9 cellular contexts compared by ENCODE assay signal in the genomic region with DNA sequence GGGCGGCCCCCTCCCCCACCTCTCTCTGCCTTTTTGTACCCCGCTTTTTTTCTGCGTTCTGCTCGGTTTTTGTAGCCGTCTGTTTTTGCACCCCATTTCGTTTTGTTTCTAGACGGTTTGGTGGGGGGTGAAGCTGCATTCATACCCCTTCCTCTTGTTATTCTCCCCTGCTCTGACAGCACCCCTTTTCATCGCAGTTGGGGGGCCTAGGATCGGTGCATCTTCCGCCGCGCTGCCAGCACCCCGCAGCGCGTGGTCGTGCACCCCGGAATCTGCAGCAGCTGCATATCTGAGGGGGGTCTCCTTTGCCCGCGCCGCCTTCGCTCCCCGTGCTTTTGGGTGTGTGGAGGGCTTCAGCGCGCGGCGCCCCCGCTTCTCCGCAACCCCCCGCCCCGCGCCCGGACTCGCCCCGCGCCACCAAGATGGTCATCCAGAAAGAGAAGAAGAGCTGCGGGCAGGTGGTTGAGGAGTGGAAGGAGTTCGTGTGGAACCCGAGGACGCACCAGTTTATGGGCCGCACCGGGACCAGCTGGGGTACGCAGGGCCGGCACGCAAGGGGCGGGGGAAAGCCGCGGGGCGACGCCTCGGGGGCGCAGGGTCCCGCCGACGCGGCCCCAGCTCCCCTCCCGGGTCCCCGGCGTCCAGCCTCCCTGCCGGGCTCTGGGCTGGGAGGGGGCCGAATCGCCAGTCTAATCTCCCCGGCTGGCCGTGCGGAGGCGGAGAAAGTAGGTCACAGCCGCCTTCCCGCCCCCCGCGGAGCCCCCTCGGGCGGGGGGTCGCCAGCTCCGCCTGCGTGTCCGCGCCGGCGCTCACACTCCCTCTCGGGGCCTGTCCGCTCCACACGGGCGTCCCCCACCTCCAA. TPM values are rescaled to one million over a fixed set of nuclear protein-coding genes. Genes with fewer than 3 reads are reported as not detected.
DNase-seq lines count a peak whose midpoint lies in the region; ATAC-seq, FAIRE-seq and TF ChIP-seq lines count a peak whose summit lies in the region.
"Had no signal": no experiment of that assay in that cellular context is flagged by ENCODE, and none has a peak within 500 bp of the region (broad histone marks: within the 10 kb centered on the region; RNA-seq: fewer than 3 reads in every experiment).

No MANE protein-coding gene starts in this region.

- no peak for DNase-seq in BJ (ENCODE audit: low read depth)
- peak; percentile 38 for DNase-seq in NCI-H69 (lab: John Stamatoyannopoulos, UW)
- DNase-seq in H1 (ENCODE audit: low read depth in 1 of 2, low spot score in 2 of 2), result peak in 1 of 2 experiments; percentile 63
- DNase-seq in natural killer cell treated with Interleukin-12 subunit alpha and Interleukin-12 subunit beta and Interleukin-15 and Interleukin-18, amount 100 ng/mL, for 72 hours (ENCODE audit: low spot score), result no peak
- no peak for DNase-seq in GM19239 (ENCODE audit: insufficient read length, low spot score)
- no peak for DNase-seq in HPDE6-E6E7 (ENCODE audit: extremely low spot score)

- H3K4me3 ChIP-seq in BJ (ENCODE audit: low read depth, low read length), result peak overlapping the region; percentile 31; the same call in 1 of the 2 replicates
- H3K4me3 ChIP-seq in H1 (ENCODE audit: extremely low read depth in 1 of 4, insufficient read depth in 2 of 4, low read depth in 3 of 4, low read length in 4 of 4), result peak overlapping the region; percentile 43 to 87 (median 63)

- no peaks in the 10 kb centered on the region for H3K36me3 Mint-ChIP-seq in natural killer cell treated with Interleukin-12 subunit alpha and Interleukin-12 subunit beta and Interleukin-15 and Interleukin-18, amount 100 ng/mL, for 72 hours

- H2BK15ac ChIP-seq in H1 (ENCODE audit: low read length), result no peak overlapping the region

- H3K4me3 Mint-ChIP-seq in natural killer cell treated with Interleukin-12 subunit alpha and Interleukin-12 subunit beta and Interleukin-15 and Interleukin-18, amount 100 ng/mL, for 72 hours, result peak overlapping the region; percentile 90

- no peak overlapping the region for H2BK120ac ChIP-seq in H1 (replicated peaks; ENCODE audit: low read depth, low read length)

- H3K27me3 Mint-ChIP-seq in natural killer cell treated with Interleukin-12 subunit alpha and Interleukin-12 subunit beta and Interleukin-15 and Interleukin-18, amount 100 ng/mL, for 72 hours, result peaks cover 22 to 36% of the 10 kb centered on the region in 2 donors

- H3K9me3 ChIP-seq in H1 (ENCODE audit: insufficient read depth in 2 of 2, low read depth in 1 of 2, low read length in 1 of 2), result no peaks in the 10 kb centered on the region

- H3K56ac ChIP-seq in H1 (replicated peaks; ENCODE audit: insufficient read length, low read depth, low read length), result no peak overlapping the region

- no peak overlapping the region for H3K27ac ChIP-seq in H1 (ENCODE audit: low read depth, low read length)
- H3K27ac ChIP-seq: VCaP had no signal

- H3K23ac ChIP-seq in H1 (ENCODE audit: insufficient read length), result no peak overlapping the region

- no peak for ATAC-seq in natural killer cell treated with Interleukin-12 subunit alpha and Interleukin-12 subunit beta and Interleukin-15 and Interleukin-18, amount 100 ng/mL, for 72 hours
- ATAC-seq in HG03460 (IDR thresholded peaks at IDR 0.05; ENCODE audit: unreplicated experiment) (no peak), GM19452 (IDR thresholded peaks at IDR 0.05; ENCODE audit: unreplicated experiment) (no peak)

- H2AK5ac ChIP-seq in H1 (ENCODE audit: low read depth, low read length), result no peak overlapping the region

- H3K79me1 ChIP-seq in H1 (ENCODE audit: low read depth, low read length), result no peaks in the 10 kb centered on the region

- peaks cover 2 to 15% (median 9%) of the 10 kb centered on the region in 4 experiments; a peak in 6 of 7 replicates for H3K4me1 ChIP-seq in H1 (replicated peaks in 1 of 4; ENCODE audit: control insufficient read depth in 3 of 4, insufficient read depth in 4 of 4, low read length in 3 of 4)

- H3K79me2 ChIP-seq in H1 (ENCODE audit: control insufficient read depth in 1 of 2, insufficient read depth in 2 of 2, low read length in 2 of 2), result no peaks in the 10 kb centered on the region

- H3K4me2 ChIP-seq in H1 (ENCODE audit: insufficient read depth in 1 of 2, low read depth in 2 of 2, low read length in 2 of 2), result peak overlapping the region; percentile 91 to 99

- H3K14ac ChIP-seq in H1 (ENCODE audit: insufficient read length), result no peak overlapping the region

- no peak overlapping the region for H2BK12ac ChIP-seq in H1 (ENCODE audit: low read depth, low read length)

- no peak for TF ChIP-seq POLR2A in H1 (IDR thresholded peaks at IDR 0.05; ENCODE audit: control extremely low read depth in 1 of 2, low read depth in 2 of 2, low read length in 2 of 2)

- H3K18ac ChIP-seq in H1 (ENCODE audit: extremely low read depth, low read length), result no peak overlapping the region; the same call in 1 of the 2 replicates

- peak overlapping the region in 1 of 4 experiments; percentile 13; a peak in 4 of 7 replicates for H3K9ac ChIP-seq in H1 (replicated peaks in 1 of 4; ENCODE audit: extremely low read depth in 1 of 4, low read depth in 3 of 4, low read length in 3 of 4)

- 1% methylated on average over 33 of the region's 82 CpGs; no CpG with 5 or more reads in 1 of the 2 experiments for WGBS in H1 (ENCODE audit: extremely low coverage in 1 of 2, insufficient coverage in 1 of 2, insufficient read length in 1 of 2, insufficient replicate concordance in 2 of 2, low coverage in 1 of 2, low lambda C conversion rate in 2 of 2, missing lambda C conversion rate in 1 of 2), 2 experiments

- H3K27me3 ChIP-seq in BJ (ENCODE audit: control insufficient read depth, insufficient read depth, low read length), result peaks cover 45% of the 10 kb centered on the region
- peaks cover 0 to 13% (median 4%) of the 10 kb centered on the region in 4 experiments; a peak in 4 of 7 replicates for H3K27me3 ChIP-seq in H1 (replicated peaks in 1 of 4; ENCODE audit: control insufficient read depth in 3 of 4, extremely low read depth in 1 of 4, insufficient read depth in 3 of 4, low read length in 3 of 4)

- H3K9me3 Mint-ChIP-seq in natural killer cell treated with Interleukin-12 subunit alpha and Interleukin-12 subunit beta and Interleukin-15 and Interleukin-18, amount 100 ng/mL, for 72 hours, result no peaks in the 10 kb centered on the region

- no peak overlapping the region for H3K27ac Mint-ChIP-seq in natural killer cell treated with Interleukin-12 subunit alpha and Interleukin-12 subunit beta and Interleukin-15 and Interleukin-18, amount 100 ng/mL, for 72 hours

- peaks cover 15% of the 10 kb centered on the region for H3K23me2 ChIP-seq in H1 (ENCODE audit: low read depth, low read length)

- TF ChIP-seq EP300 in H1 (IDR thresholded peaks at IDR 0.05; ENCODE audit: borderline replicate concordance in 1 of 2, low read depth in 2 of 2, low read length in 2 of 2), result no peak

- no peak overlapping the region for H2BK20ac ChIP-seq in H1 (ENCODE audit: low read length)

- no peaks in the 10 kb centered on the region for H3K36me3 ChIP-seq in BJ (ENCODE audit: control insufficient read depth, insufficient read depth, low read length)
- H3K36me3 ChIP-seq in H1 (ENCODE audit: control insufficient read depth in 2 of 4, insufficient read depth in 4 of 4, low read length in 3 of 4), result no peaks in the 10 kb centered on the region; a peak in 2 of 8 replicates

- CTCF ChIA-PET in BJ (lab: Yijun Ruan, JAX), result interaction anchor here (1.0 to 2.5 kb wide), 4 partner anchors 10 to 36 kb away, joined by 5 to 26 read pairs (median 5); partner anchors contain the start of gene TP53
- CTCF ChIA-PET in H1 (lab: Charles Lee; ENCODE audit: partially characterized antibody), result interaction anchor here (0.6 to 18.2 kb wide), 17 partner anchors 10 to 471 kb away, joined by 3 to 211 read pairs (median 4); partner anchors contain the start of genes CHD3, FXR2, SAT2 and SHBG

- H2BK5ac ChIP-seq in H1 (ENCODE audit: low read depth, low read length), result no peak overlapping the region

- FAIRE-seq in H1 (lab: Jason Lieb, UNC) (no peak), GM19239 (lab: Jason Lieb, UNC) (no peak)

- H2AFZ ChIP-seq in H1 (ENCODE audit: low read length), result no peak overlapping the region; the same call in 1 of the 2 replicates

- no peak overlapping the region for H4K8ac ChIP-seq in H1 (ENCODE audit: extremely low read depth, insufficient read depth, low read length)

- H3K4ac ChIP-seq in H1 (replicated peaks; ENCODE audit: insufficient read length, low read depth, low read length), result no peak overlapping the region

- no peak for TF ChIP-seq RAD21 in H1 (IDR thresholded peaks at IDR 0.05 in 1 of 2, conservative IDR thresholded peaks at IDR 0.05 in 1 of 2; ENCODE audit: low read depth in 2 of 2, low read length in 2 of 2)

- peaks cover 15 to 16% of the 10 kb centered on the region in 2 donors for H3K4me1 Mint-ChIP-seq in natural killer cell treated with Interleukin-12 subunit alpha and Interleukin-12 subunit beta and Interleukin-15 and Interleukin-18, amount 100 ng/mL, for 72 hours (ENCODE audit: low read depth in 2 of 2)

- peaks cover 0 to 3% of the 10 kb centered on the region in 2 experiments for H4K20me1 ChIP-seq in H1 (replicated peaks in 1 of 2; ENCODE audit: control insufficient read depth in 1 of 2, insufficient read depth in 2 of 2, low read length in 2 of 2)

- H4K91ac ChIP-seq in H1 (replicated peaks; ENCODE audit: insufficient read length, low read length), result no peak overlapping the region

- H4K5ac ChIP-seq in H1 (ENCODE audit: insufficient read length, low read depth, low read length), result no peak overlapping the region

- POLR2A ChIA-PET in BJ (lab: Charles Lee) (no interaction called here), H1 (lab: Charles Lee; ENCODE audit: partially characterized antibody) (interaction anchor here (0.6 to 79.4 kb wide), 16 partner anchors 11 to 522 kb away, joined by 3 to 2272 read pairs (median 6); partner anchors contain the start of genes ATP1B2, CD68, DNAH2 and FXR2)

- TF ChIP-seq CTCF in BJ (IDR thresholded peaks at IDR 0.05; ENCODE audit: insufficient read depth, low read depth, low read length) (no peak), H1 (IDR thresholded peaks at IDR 0.05; ENCODE audit: control extremely low read depth in 1 of 3, insufficient read depth in 1 of 3, low read depth in 1 of 3, low read length in 3 of 3) (no peak)

RNA-seq across cellular contexts. Expression of gene ATP1B2, which starts 0.6 kb away (rescaled TPM):
- polyA plus RNA-seq in BJ (2011; rRNA removed) (not detected in 2 replicates), H1 (2011; rRNA removed) (9.1 and 12.6 TPM in 2 replicates)
- not detected in 2 replicates for polyA minus RNA-seq in BJ (2011; rRNA and poly(A)+ RNA removed)
- total RNA-seq in H1 (2021; fragmentation: NEBNext Ultra II Directional; extraction: Animal tissue kit (Norgen Biotek cat#: 25700)), result 19.8 and 21.0 TPM in 2 replicates
- 4.0 TPM for polyA plus RNA-seq in H1 (2011; cell fraction: cytosol; rRNA removed)
- 10.8 TPM for polyA plus RNA-seq in H1 (2011; cell fraction: nucleus; rRNA removed)
- 14.7 to 25.4 TPM (median 20.2 TPM) in 4 replicates for polyA plus RNA-seq in H1 (2012, experiment 1 of 2)
- polyA plus RNA-seq in H1 (2012, experiment 2 of 2), result 18.6 TPM
- polyA plus RNA-seq in H1 (2013, experiment 1 of 2), result 36.4 TPM
- 38.8 TPM for polyA plus RNA-seq in H1 (2013, experiment 2 of 2)
- 12.0 and 12.6 TPM in 2 replicates for polyA minus RNA-seq in H1 (2011; rRNA and poly(A)+ RNA removed)
- 19.2 TPM for polyA minus RNA-seq in H1 (2011; cell fraction: cytosol; rRNA and poly(A)+ RNA removed)
- 9.9 TPM for polyA minus RNA-seq in H1 (2011; cell fraction: nucleus; rRNA and poly(A)+ RNA removed)
- total RNA-seq in natural killer cell treated with Interleukin-12 subunit alpha and Interleukin-12 subunit beta and Interleukin-15 and Interleukin-18, amount 100 ng/mL, for 72 hours, result under 1 TPM in 1 of 2 donors, not detected in 1; 0.25 TPM

RNA-seq across cellular contexts. Expression of gene SHBG, which starts 21.4 kb away (rescaled TPM):
- 0.85 and 1.2 TPM in 2 replicates for polyA plus RNA-seq in BJ (2011; rRNA removed)
- polyA minus RNA-seq in BJ (2011; rRNA and poly(A)+ RNA removed), result 0.57 TPM in 1 of 2 replicates, not detected in the other
- total RNA-seq in H1 (2021; fragmentation: NEBNext Ultra II Directional; extraction: Animal tissue kit (Norgen Biotek cat#: 25700)), result 0.69 and 1.2 TPM in 2 replicates
- 1.1 and 1.3 TPM in 2 replicates for polyA plus RNA-seq in H1 (2011; rRNA removed)
- 1.2 TPM for polyA plus RNA-seq in H1 (2011; cell fraction: cytosol; rRNA removed)
- polyA plus RNA-seq in H1 (2011; cell fraction: nucleus; rRNA removed), result 2.9 TPM
- polyA plus RNA-seq in H1 (2012, experiment 1 of 2), result 0.87 to 1.8 TPM (median 1.3 TPM) in 4 replicates
- 2.1 TPM for polyA plus RNA-seq in H1 (2012, experiment 2 of 2)
- polyA plus RNA-seq in H1 (2013, experiment 1 of 2), result 0.49 TPM
- polyA plus RNA-seq in H1 (2013, experiment 2 of 2), result 0.66 TPM
- polyA minus RNA-seq in H1 (2011; rRNA and poly(A)+ RNA removed), result 1.3 and 1.6 TPM in 2 replicates
- not detected for polyA minus RNA-seq in H1 (2011; cell fraction: cytosol; rRNA and poly(A)+ RNA removed)
- 0.70 TPM for polyA minus RNA-seq in H1 (2011; cell fraction: nucleus; rRNA and poly(A)+ RNA removed)
- not detected for total RNA-seq in natural killer cell treated with Interleukin-12 subunit alpha and Interleukin-12 subunit beta and Interleukin-15 and Interleukin-18, amount 100 ng/mL, for 72 hours

RNA-seq across cellular contexts. Expression of gene SAT2, which starts 23.7 kb away (rescaled TPM):
- polyA plus RNA-seq in BJ (2011; rRNA removed) (33.9 and 37.4 TPM in 2 replicates), H1 (2011; rRNA removed) (36.4 and 36.5 TPM in 2 replicates)
- 2.7 and 7.5 TPM in 2 replicates for polyA minus RNA-seq in BJ (2011; rRNA and poly(A)+ RNA removed)
- total RNA-seq in H1 (2021; fragmentation: NEBNext Ultra II Directional; extraction: Animal tissue kit (Norgen Biotek cat#: 25700)), result 72.3 and 75.3 TPM in 2 replicates
- 46.4 TPM for polyA plus RNA-seq in H1 (2011; cell fraction: cytosol; rRNA removed)
- 63.4 TPM for polyA plus RNA-seq in H1 (2011; cell fraction: nucleus; rRNA removed)
- 98.6 to 121 TPM (median 104 TPM) in 4 replicates for polyA plus RNA-seq in H1 (2012, experiment 1 of 2)
- polyA plus RNA-seq in H1 (2012, experiment 2 of 2), result 96.8 TPM
- 77.9 TPM for polyA plus RNA-seq in H1 (2013, experiment 1 of 2)
- 70.6 TPM for polyA plus RNA-seq in H1 (2013, experiment 2 of 2)
- 11.9 and 15.4 TPM in 2 replicates for polyA minus RNA-seq in H1 (2011; rRNA and poly(A)+ RNA removed)
- polyA minus RNA-seq in H1 (2011; cell fraction: cytosol; rRNA and poly(A)+ RNA removed), result 14.3 TPM
- 9.5 TPM for polyA minus RNA-seq in H1 (2011; cell fraction: nucleus; rRNA and poly(A)+ RNA removed)
- 10 to 100 TPM; 32.8 to 41.1 TPM for total RNA-seq in natural killer cell treated with Interleukin-12 subunit alpha and Interleukin-12 subunit beta and Interleukin-15 and Interleukin-18, amount 100 ng/mL, for 72 hours

RNA-seq across cellular contexts. Expression of gene TP53, which starts 36.0 kb away (rescaled TPM):
- polyA plus RNA-seq in BJ (2011; rRNA removed), result 27.6 and 48.4 TPM in 2 replicates
- polyA minus RNA-seq in BJ (2011; rRNA and poly(A)+ RNA removed), result 36.3 and 55.3 TPM in 2 replicates
- 198 and 210 TPM in 2 replicates for total RNA-seq in H1 (2021; fragmentation: NEBNext Ultra II Directional; extraction: Animal tissue kit (Norgen Biotek cat#: 25700))
- polyA plus RNA-seq in H1 (2011; rRNA removed), result 143 and 149 TPM in 2 replicates
- polyA plus RNA-seq in H1 (2011; cell fraction: cytosol; rRNA removed), result 84.3 TPM
- 102 TPM for polyA plus RNA-seq in H1 (2011; cell fraction: nucleus; rRNA removed)
- 174 to 217 TPM (median 194 TPM) in 4 replicates for polyA plus RNA-seq in H1 (2012, experiment 1 of 2)
- polyA plus RNA-seq in H1 (2012, experiment 2 of 2), result 263 TPM
- 192 TPM for polyA plus RNA-seq in H1 (2013, experiment 1 of 2)
- polyA plus RNA-seq in H1 (2013, experiment 2 of 2), result 190 TPM
- 136 TPM in 2 replicates for polyA minus RNA-seq in H1 (2011; rRNA and poly(A)+ RNA removed)
- polyA minus RNA-seq in H1 (2011; cell fraction: cytosol; rRNA and poly(A)+ RNA removed), result 107 TPM
- polyA minus RNA-seq in H1 (2011; cell fraction: nucleus; rRNA and poly(A)+ RNA removed), result 55.7 TPM
- total RNA-seq in natural killer cell treated with Interleukin-12 subunit alpha and Interleukin-12 subunit beta and Interleukin-15 and Interleukin-18, amount 100 ng/mL, for 72 hours, result 100 to 1,000 TPM in 1 of 2 donors, 10 to 100 TPM in 1; 98.2 to 112 TPM

RNA-seq across cellular contexts. Expression of gene FXR2, which starts 36.6 kb away (rescaled TPM):
- 33.6 and 46.2 TPM in 2 replicates for polyA plus RNA-seq in BJ (2011; rRNA removed)
- polyA minus RNA-seq in BJ (2011; rRNA and poly(A)+ RNA removed), result 44.8 and 72.0 TPM in 2 replicates
- total RNA-seq in H1 (2021; fragmentation: NEBNext Ultra II Directional; extraction: Animal tissue kit (Norgen Biotek cat#: 25700)), result 26.2 and 26.8 TPM in 2 replicates
- polyA plus RNA-seq in H1 (2011; rRNA removed), result 44.0 and 63.3 TPM in 2 replicates
- 29.1 TPM for polyA plus RNA-seq in H1 (2011; cell fraction: cytosol; rRNA removed)
- polyA plus RNA-seq in H1 (2011; cell fraction: nucleus; rRNA removed), result 90.6 TPM
- 21.8 to 29.7 TPM (median 28.2 TPM) in 4 replicates for polyA plus RNA-seq in H1 (2012, experiment 1 of 2)
- polyA plus RNA-seq in H1 (2012, experiment 2 of 2), result 17.1 TPM
- polyA plus RNA-seq in H1 (2013, experiment 1 of 2), result 22.7 TPM
- 20.5 TPM for polyA plus RNA-seq in H1 (2013, experiment 2 of 2)
- 21.9 and 25.0 TPM in 2 replicates for polyA minus RNA-seq in H1 (2011; rRNA and poly(A)+ RNA removed)
- polyA minus RNA-seq in H1 (2011; cell fraction: cytosol; rRNA and poly(A)+ RNA removed), result 13.2 TPM
- 18.2 TPM for polyA minus RNA-seq in H1 (2011; cell fraction: nucleus; rRNA and poly(A)+ RNA removed)
- total RNA-seq in natural killer cell treated with Interleukin-12 subunit alpha and Interleukin-12 subunit beta and Interleukin-15 and Interleukin-18, amount 100 ng/mL, for 72 hours, result 10 to 100 TPM; 42.7 to 56.6 TPM

Comparison
In these comparisons a context has a peak if more than half of its experiments do, and no peak if none do; other contexts are left out.
1. RNA of gene ATP1B2, which starts 0.6 kb away (total RNA-seq): 19.8 to 21.0 TPM in H1; 0.25 TPM in natural killer cell treated with Interleukin-12 subunit alpha and Interleukin-12 subunit beta and Interleukin-15 and Interleukin-18, amount 100 ng/mL, for 72 hours; every median in the first group is over 10 times any median in the second.